In genomic region chr2:20108655-20109396, GRCh38 we compare ENCODE assay signal across 1 cellular context.
TF ChIP-seq lines count a peak whose summit lies in the region.

No MANE protein-coding gene starts in this region.

TF ChIP-seq in HepG2, 621 proteins besides CTCF, POLR2A, EP300 and RAD21 (continued from another document and continues in another):
- TF ChIP-seq FOXP4 (CRISPR knock-in tag; IDR thresholded peaks at IDR 0.05) (peak; percentile 39), SMARCE1 (IDR thresholded peaks at IDR 0.05; ENCODE audit: borderline replicate concordance) (no peak), BCL3 (CRISPR knock-in tag; IDR thresholded peaks at IDR 0.05) (0 out of 2 replicates have a peak, but pooled peaks have one; percentile 50), ZSCAN29 (CRISPR knock-in tag; conservative IDR thresholded peaks at IDR 0.05) (0 out of 2 replicates have a peak, but pooled peaks have one; percentile 10), PATZ1 (CRISPR knock-in tag; IDR thresholded peaks at IDR 0.05) (no peak), NFE2L2 (IDR thresholded peaks at IDR 0.05; ENCODE audit: low read length) (peak; percentile 73), GABPA (IDR thresholded peaks at IDR 0.05; ENCODE audit: low read depth, low read length) (no peak), GABPA (CRISPR knock-in tag; IDR thresholded peaks at IDR 0.05; ENCODE audit: low read depth) (peak; percentile 21; the same call in 1 of the 2 replicates), STAG1 (CRISPR knock-in tag; IDR thresholded peaks at IDR 0.05) (no peak), YY1 (IDR thresholded peaks at IDR 0.05; ENCODE audit: insufficient read depth, insufficient replicate concordance, low read depth, low read length) (peak; percentile 19), ZBTB43 (CRISPR knock-in tag; conservative IDR thresholded peaks at IDR 0.05) (0 out of 2 replicates have a peak, but pooled peaks have one; percentile 40), ZUFSP (CRISPR knock-in tag; IDR thresholded peaks at IDR 0.05; ENCODE audit: borderline replicate concordance) (no peak), IRF9 (CRISPR knock-in tag; IDR thresholded peaks at IDR 0.05; ENCODE audit: borderline replicate concordance) (0 out of 2 replicates have a peak, but pooled peaks have one; percentile 59), KAT8 (CRISPR knock-in tag; IDR thresholded peaks at IDR 0.05) (peak; percentile 35), ZNF572 (CRISPR knock-in tag; IDR thresholded peaks at IDR 0.05) (no peak), TFE3 (CRISPR knock-in tag; IDR thresholded peaks at IDR 0.05) (peak; percentile 72; the same call in 1 of the 2 replicates), ZNF737 (CRISPR knock-in tag; IDR thresholded peaks at IDR 0.05; ENCODE audit: borderline replicate concordance) (no peak), NCOR1 (IDR thresholded peaks at IDR 0.05; ENCODE audit: borderline replicate concordance, low read length) (peak; percentile 60; the same call in 1 of the 2 replicates), RARA (CRISPR knock-in tag; IDR thresholded peaks at IDR 0.05) (peak; percentile 64), POGZ (CRISPR knock-in tag; IDR thresholded peaks at IDR 0.05) (peak; percentile 44; the same call in 1 of the 2 replicates), MIER3 (CRISPR knock-in tag; IDR thresholded peaks at IDR 0.05; ENCODE audit: borderline replicate concordance) (0 out of 2 replicates have a peak, but pooled peaks have one; percentile 27), HNF4G (IDR thresholded peaks at IDR 0.05; ENCODE audit: borderline replicate concordance, low read depth, low read length) (peak; percentile 45; the same call in 1 of the 2 replicates), HNF4G (CRISPR knock-in tag; IDR thresholded peaks at IDR 0.05; ENCODE audit: borderline replicate concordance, low read depth) (peak; percentile 42; the same call in 1 of the 2 replicates), FOXA1 (IDR thresholded peaks at IDR 0.05) (no peak), FOXA1 (CRISPR knock-in tag; IDR thresholded peaks at IDR 0.05) (peak; percentile 83), HMGA1 (CRISPR knock-in tag; conservative IDR thresholded peaks at IDR 0.05) (no peak), MED1 (CRISPR knock-in tag; IDR thresholded peaks at IDR 0.05) (peak; percentile 20; the same call in 1 of the 2 replicates), ZNF317 (CRISPR knock-in tag; IDR thresholded peaks at IDR 0.05) (peak; percentile 35; the same call in 1 of the 2 replicates), ZNF598 (CRISPR knock-in tag; IDR thresholded peaks at IDR 0.05; ENCODE audit: borderline replicate concordance) (0 out of 2 replicates have a peak, but pooled peaks have one; percentile 22), NR2C2 (CRISPR knock-in tag; IDR thresholded peaks at IDR 0.05; ENCODE audit: borderline replicate concordance) (no peak), PAX8 (CRISPR knock-in tag; IDR thresholded peaks at IDR 0.05; ENCODE audit: borderline replicate concordance) (no peak), ARID5B (CRISPR knock-in tag; IDR thresholded peaks at IDR 0.05) (peak; percentile 30; the same call in 1 of the 2 replicates), ZMYM3 (CRISPR knock-in tag; IDR thresholded peaks at IDR 0.05) (peak; percentile 81), HMGXB4 (CRISPR knock-in tag; IDR thresholded peaks at IDR 0.05; ENCODE audit: borderline replicate concordance in 1 of 2, low read depth in 1 of 2) (0 out of 4 replicates have a peak, but pooled peaks of 1 of the 2 experiments have one; percentile 7), RFXAP (CRISPR knock-in tag; IDR thresholded peaks at IDR 0.05; ENCODE audit: borderline replicate concordance) (no peak), BATF2 (CRISPR knock-in tag; IDR thresholded peaks at IDR 0.05) (no peak), HOXA3 (CRISPR knock-in tag; IDR thresholded peaks at IDR 0.05) (no peak), NFIC (IDR thresholded peaks at IDR 0.05; ENCODE audit: low read length) (no peak), GABPB1 (CRISPR knock-in tag; IDR thresholded peaks at IDR 0.05) (peak; percentile 13; the same call in 1 of the 2 replicates), ZSCAN31 (CRISPR knock-in tag; IDR thresholded peaks at IDR 0.05; ENCODE audit: low read depth) (0 out of 2 replicates have a peak, but pooled peaks have one; percentile 36), ATF4 (CRISPR knock-in tag; IDR thresholded peaks at IDR 0.05) (peak in 1 of 2 experiments; percentile 56; a peak in 1 of 4 replicates), ZSCAN25 (CRISPR knock-in tag; IDR thresholded peaks at IDR 0.05) (0 out of 2 replicates have a peak, but pooled peaks have one; percentile 44)
